8 cellular contexts compared by ENCODE assay signal in the genomic region with DNA sequence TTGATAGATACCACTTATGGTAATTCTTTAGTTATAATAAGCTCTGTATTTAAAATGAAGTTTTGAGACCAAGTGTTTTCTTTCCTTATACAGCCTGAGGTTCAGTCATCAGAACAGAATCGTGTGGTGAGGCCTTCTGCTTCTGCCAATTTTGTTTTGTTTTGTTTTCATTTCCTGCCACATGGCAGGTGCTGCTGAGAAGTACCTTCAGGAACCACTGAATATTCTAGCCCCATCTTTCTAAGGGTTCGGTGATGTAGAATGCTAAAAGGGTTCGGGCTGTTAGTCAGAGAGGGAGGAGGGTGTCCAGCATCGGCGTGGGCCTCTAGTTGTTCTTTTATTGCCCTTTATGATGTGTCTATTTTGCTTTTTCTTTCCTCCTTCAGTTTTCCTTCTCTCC. TPM values are rescaled to one million over a fixed set of nuclear protein-coding genes. Genes with fewer than 3 reads are reported as not detected.
DNase-seq lines count a peak whose midpoint lies in the region; ATAC-seq and TF ChIP-seq lines count a peak whose summit lies in the region.

No MANE protein-coding gene starts in this region.

- H3K9me3 ChIP-seq in OCI-LY1 (ENCODE audit: low read length) (no peaks in the 10 kb centered on the region), esophagus squamous epithelium (no peaks in the 10 kb centered on the region), HAP-1 (no peaks in the 10 kb centered on the region)

- H4K20me1 ChIP-seq in OCI-LY1 (ENCODE audit: insufficient read depth, low read length), result no peaks in the 10 kb centered on the region

- TF ChIP-seq POLR2A in esophagus squamous epithelium (IDR thresholded peaks at IDR 0.05), result no peak

- H3K4me3 ChIP-seq in ACC112 (ENCODE audit: low read depth, low read length) (peak overlapping the region; percentile 4), OCI-LY1 (ENCODE audit: low read depth, low read length, poor library complexity, severe bottlenecking) (no peak overlapping the region), esophagus squamous epithelium (no peak overlapping the region), HAP-1 (no peak overlapping the region)

- H2AFZ ChIP-seq in ACC112 (ENCODE audit: low read length, unreplicated experiment) (no peak overlapping the region), OCI-LY1 (ENCODE audit: low read length) (no peak overlapping the region)

- H3K27me3 ChIP-seq in ACC112 (ENCODE audit: insufficient read depth, low read length) (no peaks in the 10 kb centered on the region), OCI-LY1 (ENCODE audit: insufficient read depth, low read length) (no peaks in the 10 kb centered on the region), esophagus squamous epithelium (no peaks in the 10 kb centered on the region), HAP-1 (ENCODE audit: low read depth) (no peaks in the 10 kb centered on the region)

- H3K27ac ChIP-seq in ACC112 (ENCODE audit: low read depth, low read length), result peak overlapping the region; percentile 56
- H3K27ac ChIP-seq in OCI-LY1 (ENCODE audit: low read depth, low read length, poor library complexity, severe bottlenecking), result peak overlapping the region; percentile 62
- H3K27ac ChIP-seq in esophagus squamous epithelium, result peak overlapping the region in 3 of 4 donors; percentile 45 to 58 (median 50)
- H3K27ac ChIP-seq in RWPE1, result no peak overlapping the region

- intact Hi-C loops in esophagus squamous epithelium (cut with DNase I), result no loop called here

- H3K4me1 ChIP-seq in ACC112 (ENCODE audit: control insufficient read depth, insufficient read depth, low read length, unreplicated experiment), result peaks cover 23% of the 10 kb centered on the region
- peaks cover 68% of the 10 kb centered on the region for H3K4me1 ChIP-seq in OCI-LY1 (ENCODE audit: insufficient read depth, low read length, severe bottlenecking)
- H3K4me1 ChIP-seq in esophagus squamous epithelium, result peaks cover 6 to 28% (median 7%) of the 10 kb centered on the region in 3 donors
- peaks cover 5% of the 10 kb centered on the region; the same call in 1 of the 2 replicates for H3K4me1 ChIP-seq in HAP-1

- peak overlapping the region; percentile 53 for H3K4me2 ChIP-seq in OCI-LY1 (ENCODE audit: low read length)

- DNase-seq in esophagus squamous epithelium (lab: John Stamatoyannopoulos, UW) (no peak), RWPE1 (ENCODE audit: low spot score) (no peak), MV-4-11 (lab: John Stamatoyannopoulos, UW) (no peak), HAP-1 (ENCODE audit: low spot score in 2 of 2) (no peak)

- in situ Hi-C loops in HAP-1 (cut with MboI; ENCODE audit: low sequenced_read_pairs), result no loop called here

- H3K9ac ChIP-seq in OCI-LY1 (ENCODE audit: low read length), result no peak overlapping the region

- peak; percentile 60 for ATAC-seq in GM18511 (IDR thresholded peaks at IDR 0.05; ENCODE audit: unreplicated experiment)
- ATAC-seq in GM18870 (IDR thresholded peaks at IDR 0.05; ENCODE audit: unreplicated experiment), result no peak

- H3K9me2 ChIP-seq in OCI-LY1 (ENCODE audit: low read depth, low read length), result no peaks in the 10 kb centered on the region

- POLR2A ChIA-PET in RWPE1 (lab: Yijun Ruan, JAX; ENCODE audit: low non-redundant PET), result no interaction called here

- H3K79me2 ChIP-seq in ACC112 (ENCODE audit: control insufficient read depth, insufficient read depth, low read length, unreplicated experiment) (peaks cover 65% of the 10 kb centered on the region), OCI-LY1 (ENCODE audit: insufficient read depth, low read length) (peaks cover 90% of the 10 kb centered on the region)

- TF ChIP-seq CTCF in OCI-LY1 (IDR thresholded peaks at IDR 0.05; ENCODE audit: low read length) (no peak), esophagus squamous epithelium (IDR thresholded peaks at IDR 0.05) (no peak), RWPE1 (conservative IDR thresholded peaks at IDR 0.05; ENCODE audit: low read depth) (no peak)

- no peaks in the 10 kb centered on the region for H3K36me3 ChIP-seq in ACC112 (ENCODE audit: insufficient read depth, low read length)
- H3K36me3 ChIP-seq in OCI-LY1 (ENCODE audit: insufficient read depth, low read length), result no peaks in the 10 kb centered on the region
- no peaks in the 10 kb centered on the region for H3K36me3 ChIP-seq in esophagus squamous epithelium
- no peaks in the 10 kb centered on the region for H3K36me3 ChIP-seq in HAP-1 (replicated peaks)

- CTCF ChIA-PET in RWPE1 (lab: Yijun Ruan, JAX), result no interaction called here

- WGBS in esophagus squamous epithelium, 2 donors, result 39 to 56% methylated on average over 5 of the region's 5 CpGs

- H3F3A ChIP-seq in OCI-LY1 (ENCODE audit: insufficient read depth, low read length), result no peaks in the 10 kb centered on the region

RNA-seq across cellular contexts. Expression of a gene that starts 25.8 kb away (rescaled TPM):
- 10 to 100 TPM; 20.7 to 36.5 (median 26.9) TPM for total RNA-seq in esophagus squamous epithelium
